Comparison of ENCODE assay signal across 21 cellular contexts in the genomic region with DNA sequence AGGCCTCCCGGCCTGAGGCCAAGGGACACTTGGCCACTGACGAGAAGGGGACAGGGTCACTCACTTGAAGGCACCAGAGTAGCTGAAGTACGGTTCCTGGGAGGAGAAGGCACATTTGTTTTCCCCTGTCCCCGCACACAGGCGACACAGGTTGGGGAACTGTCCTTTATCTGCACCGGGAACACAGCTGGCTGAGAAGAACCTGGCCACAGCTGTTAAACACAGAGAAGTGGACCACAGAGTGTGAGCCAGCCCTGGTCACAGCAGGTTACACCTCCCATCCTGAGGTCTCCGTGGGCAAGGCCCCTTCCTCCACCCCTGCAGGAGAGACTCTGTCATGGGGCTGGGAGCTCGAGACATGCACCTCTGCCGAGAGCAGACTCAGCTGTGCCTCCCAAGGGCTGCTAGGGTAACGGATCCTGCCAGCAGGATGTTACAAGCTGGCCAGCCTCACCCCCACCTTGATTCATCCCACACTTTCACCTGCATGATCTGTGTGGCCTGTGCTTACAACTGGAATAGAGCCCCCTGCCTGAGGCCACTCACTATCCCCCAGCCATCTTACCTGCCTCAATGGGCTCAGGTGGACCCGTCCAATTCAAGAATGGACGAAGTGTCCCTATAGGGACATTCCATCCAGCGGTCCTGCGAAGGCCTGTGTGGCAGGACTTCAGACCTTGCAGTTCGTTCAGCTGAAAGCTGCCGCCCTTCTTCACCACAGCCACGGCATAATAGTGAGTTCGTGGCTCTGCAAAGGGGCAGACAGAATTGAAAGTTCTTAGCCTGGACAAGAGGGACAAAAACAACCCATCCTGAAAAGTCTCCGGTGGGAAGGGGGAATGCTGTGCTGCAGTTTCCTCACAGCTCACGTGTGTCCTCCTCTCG. TPM values are rescaled to one million over a fixed set of nuclear protein-coding genes. Genes with fewer than 3 reads are reported as not detected.
DNase-seq lines count a peak whose midpoint lies in the region; ATAC-seq, FAIRE-seq and TF ChIP-seq lines count a peak whose summit lies in the region.
"Had no signal": no experiment of that assay in that cellular context is flagged by ENCODE, and none has a peak within 500 bp of the region (broad histone marks: within the 10 kb centered on the region; RNA-seq: fewer than 3 reads in every experiment).

No MANE protein-coding gene starts in this region.

- CTCF ChIA-PET in A549 (lab: Yijun Ruan, JAX): interaction anchor here (0.6 to 1.2 kb wide), 2 partner anchors 10 to 13 kb away, joined by 4 read pairs; no protein-coding TSS in a partner anchor
- CTCF ChIA-PET in HepG2 (lab: Yijun Ruan, JAX; ENCODE audit: low intra/inter-chr PET ratio, low total read pairs): no interaction called here

- H3K36me3 Mint-ChIP-seq in activated naive CD8-positive, alpha-beta T cell treated with anti-CD3 and anti-CD28 coated beads for 36 hours: no peaks in the 10 kb centered on the region
- H3K36me3 Mint-ChIP-seq: CD8-positive, alpha-beta T cell had no signal

- TF ChIP-seq POLR2A in A549 (IDR thresholded peaks at IDR 0.05; ENCODE audit: low read length) (no peak), HepG2 (IDR thresholded peaks at IDR 0.05; ENCODE audit: insufficient read depth in 1 of 2, low read depth in 2 of 2, low read length in 2 of 2) (no peak)

- FAIRE-seq in A549 (lab: Jason Lieb, UNC) (no peak), HepG2 (lab: Jason Lieb, UNC) (no peak)

- H3K27me3 ChIP-seq in BLaER1 treated with 17β-estradiol and CSF1 and Interleukin-3, amounts not matched to agents 10 nM and 100 nM: no peaks in the 10 kb centered on the region
- H3K27me3 ChIP-seq in HepG2 (ENCODE audit: control insufficient read depth in 1 of 2, insufficient read depth in 2 of 2, low read length in 2 of 2) (peaks cover 3 to 19% of the 10 kb centered on the region in 2 experiments; a peak in 3 of 5 replicates), foreskin keratinocyte (peaks cover 60% of the 10 kb centered on the region)

- no peak for DNase-seq in A549 (ENCODE audit: low read depth in 1 of 2, low spot score in 1 of 2)
- DNase-seq in coronary artery (ENCODE audit: low spot score): peak; percentile 69
- no peak for DNase-seq in HepG2 (ENCODE audit: low spot score)
- DNase-seq in activated naive CD8-positive, alpha-beta T cell treated with anti-CD3 and anti-CD28 coated beads for 36 hours: no peak
- DNase-seq in foreskin keratinocyte: no peak
- DNase-seq in NCI-H526 treated with DMSO at 0.1 percent for 48 hours (lab: John Stamatoyannopoulos, UW): no peak
- DNase-seq: GDM1, KBM-7, MM.1S, NCI-H1092, NCI-H1436, NCI-H1930, PC-9, RPMI8226, SHP77 treated with DMSO at 0.1 percent for 48 hours had no signal

- H3K4me3 Mint-ChIP-seq in activated naive CD8-positive, alpha-beta T cell treated with anti-CD3 and anti-CD28 coated beads for 36 hours: no peak overlapping the region
- H3K4me3 Mint-ChIP-seq: CD8-positive, alpha-beta T cell had no signal

- no TSS peak for BruUV-seq in HepG2 (replicated peaks; lab: Mats Ljungman, UMichigan)

- no peak for TF ChIP-seq EP300 in A549 (IDR thresholded peaks at IDR 0.05)
- no peak for TF ChIP-seq EP300 in HepG2 (IDR thresholded peaks at IDR 0.05; ENCODE audit: low read depth in 2 of 2, low read length in 2 of 2)
- no peak for TF ChIP-seq EP300 in HepG2 (CRISPR knock-in tag; IDR thresholded peaks at IDR 0.05; ENCODE audit: borderline replicate concordance)

- no peaks in the 10 kb centered on the region for H3K9me3 Mint-ChIP-seq in activated naive CD8-positive, alpha-beta T cell treated with anti-CD3 and anti-CD28 coated beads for 36 hours
- H3K9me3 Mint-ChIP-seq: CD8-positive, alpha-beta T cell had no signal

- H3K27ac ChIP-seq in A549 (no peak overlapping the region), coronary artery (no peak overlapping the region), HepG2 (ENCODE audit: extremely low read length, insufficient read depth, low read length) (no peak overlapping the region), foreskin keratinocyte (no peak overlapping the region)
- no peak overlapping the region for H3K27ac ChIP-seq in BLaER1 treated with 17β-estradiol and CSF1 and Interleukin-3, amounts not matched to agents 10 nM and 100 nM
- H3K27ac ChIP-seq: PC-9, SK-N-MC had no signal

- 60% methylated on average over 19 of the region's 21 CpGs for WGBS in A549 (ENCODE audit: missing lambda C conversion rate)
- WGBS in HepG2 (ENCODE audit: low lambda C conversion rate): 24% methylated on average over 15 of the region's 21 CpGs

- H3K36me3 ChIP-seq in BLaER1 treated with 17β-estradiol and CSF1 and Interleukin-3, amounts not matched to agents 10 nM and 100 nM: no peaks in the 10 kb centered on the region
- H3K36me3 ChIP-seq in HepG2 (replicated peaks in 1 of 2; ENCODE audit: control insufficient read depth in 1 of 2, insufficient read depth in 2 of 2, low read length in 2 of 2): no peaks in the 10 kb centered on the region

- H3K4me3 ChIP-seq in A549 (no peak overlapping the region), coronary artery (no peak overlapping the region), HepG2 (replicated peaks in 1 of 3; ENCODE audit: insufficient read depth in 1 of 3, low read depth in 2 of 3, low read length in 3 of 3) (no peak overlapping the region)
- H3K4me3 ChIP-seq in BLaER1 treated with 17β-estradiol and CSF1 and Interleukin-3, amounts not matched to agents 10 nM and 100 nM: no peak overlapping the region
- H3K4me3 ChIP-seq: PC-9, SK-N-MC had no signal

- H3K4me2 ChIP-seq in A549: no peak overlapping the region
- peak overlapping the region in 6 of 11 experiments; percentile 43 to 72 (median 64); a peak in 5 of 22 replicates for H3K4me2 ChIP-seq in BLaER1 treated with 17β-estradiol and CSF1 and Interleukin-3, amounts not matched to agents 10 nM and 100 nM
- H3K4me2 ChIP-seq in HepG2 (ENCODE audit: low read depth, low read length): no peak overlapping the region
- H3K4me2 ChIP-seq: PC-9 had no signal

- H3K4me1 ChIP-seq in A549: no peaks in the 10 kb centered on the region
- peaks cover 3 to 27% (median 21%) of the 10 kb centered on the region in 10 experiments; a peak in 18 of 20 replicates for H3K4me1 ChIP-seq in BLaER1 treated with 17β-estradiol and CSF1 and Interleukin-3, amounts not matched to agents 10 nM and 100 nM
- H3K4me1 ChIP-seq in HepG2 (ENCODE audit: insufficient read depth, low read length): no peaks in the 10 kb centered on the region
- H3K4me1 ChIP-seq in foreskin keratinocyte: no peaks in the 10 kb centered on the region

- no peaks in the 10 kb centered on the region for H4K20me1 ChIP-seq in BLaER1 treated with 17β-estradiol and CSF1 and Interleukin-3, amounts not matched to agents 10 nM and 100 nM
- no peaks in the 10 kb centered on the region for H4K20me1 ChIP-seq in HepG2 (ENCODE audit: insufficient read depth, low read length)

- no peak overlapping the region for H3K27ac Mint-ChIP-seq in activated naive CD8-positive, alpha-beta T cell treated with anti-CD3 and anti-CD28 coated beads for 36 hours
- H3K27ac Mint-ChIP-seq: CD8-positive, alpha-beta T cell had no signal

- H3K27me3 Mint-ChIP-seq in activated naive CD8-positive, alpha-beta T cell treated with anti-CD3 and anti-CD28 coated beads for 36 hours: peaks cover 14% of the 10 kb centered on the region

- in situ Hi-C loops in HepG2 (cut with HindIII; ENCODE audit: extremely low pct_ligation_motif_present, low pct_unique_long_range_greater_than_20kb): no loop called here

- no peak for TF ChIP-seq CTCF in A549 (IDR thresholded peaks at IDR 0.05)
- TF ChIP-seq CTCF in coronary artery (IDR thresholded peaks at IDR 0.05): no peak
- TF ChIP-seq CTCF in HepG2 (CRISPR knock-in tag; IDR thresholded peaks at IDR 0.05): no peak
- no peak for TF ChIP-seq CTCF in foreskin keratinocyte (conservative IDR thresholded peaks at IDR 0.05)

- intact Hi-C loops in HepG2 (cut with micrococcal nuclease; ENCODE audit: unreplicated experiment): no loop called here

- H3K4me1 Mint-ChIP-seq in activated naive CD8-positive, alpha-beta T cell treated with anti-CD3 and anti-CD28 coated beads for 36 hours: no peaks in the 10 kb centered on the region

- peak; percentile 24 to 32; a peak in 1 of 6 replicates for ATAC-seq in A549
- peak; percentile 50 for ATAC-seq in HepG2
- ATAC-seq in foreskin keratinocyte: no peak
- ATAC-seq: CD8-positive, alpha-beta T cell had no signal

- H3K9me3 ChIP-seq in A549 (no peaks in the 10 kb centered on the region), HepG2 (ENCODE audit: low read length) (0 out of 2 replicates have a peak, but pooled peaks cover 1% of the 10 kb centered on the region)
- peaks cover 0 to 7% (median 0%) of the 10 kb centered on the region in 11 experiments; a peak in 2 of 22 replicates for H3K9me3 ChIP-seq in BLaER1 treated with 17β-estradiol and CSF1 and Interleukin-3, amounts not matched to agents 10 nM and 100 nM (replicated peaks in 1 of 11)

- POLR2A ChIA-PET in A549 (lab: Yijun Ruan, JAX): no interaction called here
- POLR2A ChIA-PET in HepG2 (lab: Yijun Ruan, JAX): no interaction called here

- no peak overlapping the region for H3K9ac ChIP-seq in BLaER1 treated with 17β-estradiol and CSF1 and Interleukin-3, amounts not matched to agents 10 nM and 100 nM
- no peak overlapping the region for H3K9ac ChIP-seq in HepG2 (ENCODE audit: insufficient read depth, low read depth, low read length)

- TF ChIP-seq RAD21 in A549 (conservative IDR thresholded peaks at IDR 0.05 in 1 of 2, IDR thresholded peaks at IDR 0.05 in 1 of 2) (no peak), HepG2 (CRISPR knock-in tag; IDR thresholded peaks at IDR 0.05) (no peak)

- no peaks in the 10 kb centered on the region for H3K79me2 ChIP-seq in HepG2 (ENCODE audit: insufficient read depth, low read length)

- H2AFZ ChIP-seq in HepG2 (ENCODE audit: low read length): no peak overlapping the region
- H2AFZ ChIP-seq: PC-9 had no signal

RNA-seq across cellular contexts. Expression of a gene that starts 9.2 kb away (rescaled TPM):
- not detected in 2 replicates for polyA plus RNA-seq in A549 (2011; rRNA removed)
- not detected in 2 replicates for polyA plus RNA-seq in A549 (2012; cell fraction: cytosol; rRNA removed)
- polyA plus RNA-seq in A549 (2012; cell fraction: nucleus; rRNA removed): not detected in 2 replicates
- polyA plus RNA-seq in A549 (2017; fragmentation: RNase III; extraction: RNeasy Plus Mini Kit Qiagen cat#74134 plus additional on column Dnase treatment): not detected in 3 replicates
- polyA minus RNA-seq in A549 (2011; rRNA and poly(A)+ RNA removed): not detected in 2 replicates
- total RNA-seq in HepG2 (2016; rRNA removed; fragmentation: Illumina TruSeq; extraction: Trizol): not detected in 2 replicates
- total RNA-seq in HepG2 (2016; cell fraction: cytosol; rRNA removed; fragmentation: Illumina TruSeq; extraction: Trizol; ENCODE audit: low read depth): not detected in 2 replicates
- not detected in 2 replicates for total RNA-seq in HepG2 (2016; cell fraction: insoluble cytoplasmic fraction; rRNA removed; fragmentation: Illumina TruSeq; extraction: Trizol)
- not detected in 2 replicates for total RNA-seq in HepG2 (2016; cell fraction: membrane; rRNA removed; fragmentation: Illumina TruSeq; extraction: Trizol)
- not detected in 2 replicates for total RNA-seq in HepG2 (2016; cell fraction: nucleus; rRNA removed; fragmentation: Illumina TruSeq; extraction: Trizol)
- polyA plus RNA-seq in HepG2 (2011; rRNA removed): not detected in 2 replicates
- not detected in 2 replicates for polyA plus RNA-seq in HepG2 (2011; cell fraction: cytosol; rRNA removed)
- polyA plus RNA-seq in HepG2 (2011; cell fraction: nucleus; rRNA removed): not detected in 2 replicates
- not detected in 2 replicates for polyA plus RNA-seq in HepG2 (2012)
- polyA plus RNA-seq in HepG2 (2016; cell fraction: cytosol; fragmentation: Illumina TruSeq; extraction: Trizol; ENCODE audit: low read depth): not detected in 2 replicates
- not detected in 2 replicates for polyA plus RNA-seq in HepG2 (2016; cell fraction: insoluble cytoplasmic fraction; fragmentation: Illumina TruSeq; extraction: Trizol; ENCODE audit: low read depth)
- not detected in 2 replicates for polyA plus RNA-seq in HepG2 (2016; cell fraction: membrane; fragmentation: Illumina TruSeq; extraction: Trizol; ENCODE audit: low read depth)
- polyA plus RNA-seq in HepG2 (2016; cell fraction: nucleus; fragmentation: Illumina TruSeq; extraction: Trizol; ENCODE audit: insufficient read depth, low read depth): not detected in 2 replicates
- polyA minus RNA-seq in HepG2 (2011; rRNA and poly(A)+ RNA removed; ENCODE audit: low replicate concordance): not detected in 2 replicates
- polyA minus RNA-seq in HepG2 (2011; cell fraction: cytosol; rRNA and poly(A)+ RNA removed): not detected in 2 replicates
- not detected in 2 replicates for polyA minus RNA-seq in HepG2 (2011; cell fraction: nucleus; rRNA and poly(A)+ RNA removed)
- total RNA-seq in activated naive CD8-positive, alpha-beta T cell treated with anti-CD3 and anti-CD28 coated beads for 36 hours: not detected
- not detected in 2 replicates for total RNA-seq in foreskin keratinocyte
- not detected in 2 replicates for polyA plus RNA-seq in foreskin keratinocyte
- total RNA-seq: CD8-positive, alpha-beta T cell; H4; NCI-H460; PC-9 had no signal
- polyA plus RNA-seq: BJ had no signal

RNA-seq across cellular contexts. Expression of a gene that starts 42.3 kb away (rescaled TPM):
- polyA plus RNA-seq in A549 (2011; rRNA removed) (not detected in 2 replicates), A549 (2017; fragmentation: RNase III; extraction: RNeasy Plus Mini Kit Qiagen cat#74134 plus additional on column Dnase treatment) (not detected in 3 replicates), HepG2 (2011; rRNA removed) (not detected in 2 replicates), foreskin keratinocyte (not detected in 2 replicates)
- polyA plus RNA-seq in A549 (2012; cell fraction: cytosol; rRNA removed): not detected in 2 replicates
- polyA plus RNA-seq in A549 (2012; cell fraction: nucleus; rRNA removed): not detected in 2 replicates
- not detected in 2 replicates for polyA minus RNA-seq in A549 (2011; rRNA and poly(A)+ RNA removed)
- total RNA-seq in HepG2 (2016; rRNA removed; fragmentation: Illumina TruSeq; extraction: Trizol) (0.09 TPM in 1 of 2 replicates, not detected in the other), foreskin keratinocyte (not detected in 2 replicates)
- not detected in 2 replicates for total RNA-seq in HepG2 (2016; cell fraction: cytosol; rRNA removed; fragmentation: Illumina TruSeq; extraction: Trizol; ENCODE audit: low read depth)
- not detected in 2 replicates for total RNA-seq in HepG2 (2016; cell fraction: insoluble cytoplasmic fraction; rRNA removed; fragmentation: Illumina TruSeq; extraction: Trizol)
- total RNA-seq in HepG2 (2016; cell fraction: membrane; rRNA removed; fragmentation: Illumina TruSeq; extraction: Trizol): not detected in 2 replicates
- not detected in 2 replicates for total RNA-seq in HepG2 (2016; cell fraction: nucleus; rRNA removed; fragmentation: Illumina TruSeq; extraction: Trizol)
- 0.05 and 0.06 TPM in 2 replicates for polyA plus RNA-seq in HepG2 (2011; cell fraction: cytosol; rRNA removed)
- not detected in 2 replicates for polyA plus RNA-seq in HepG2 (2011; cell fraction: nucleus; rRNA removed)
- 0.13 TPM in 1 of 2 replicates, not detected in the other for polyA plus RNA-seq in HepG2 (2012)
- not detected in 2 replicates for polyA plus RNA-seq in HepG2 (2016; cell fraction: cytosol; fragmentation: Illumina TruSeq; extraction: Trizol; ENCODE audit: low read depth)
- polyA plus RNA-seq in HepG2 (2016; cell fraction: insoluble cytoplasmic fraction; fragmentation: Illumina TruSeq; extraction: Trizol; ENCODE audit: low read depth): not detected in 2 replicates
- not detected in 2 replicates for polyA plus RNA-seq in HepG2 (2016; cell fraction: membrane; fragmentation: Illumina TruSeq; extraction: Trizol; ENCODE audit: low read depth)
- polyA plus RNA-seq in HepG2 (2016; cell fraction: nucleus; fragmentation: Illumina TruSeq; extraction: Trizol; ENCODE audit: insufficient read depth, low read depth): not detected in 2 replicates
- polyA minus RNA-seq in HepG2 (2011; rRNA and poly(A)+ RNA removed; ENCODE audit: low replicate concordance): not detected in 2 replicates
- polyA minus RNA-seq in HepG2 (2011; cell fraction: cytosol; rRNA and poly(A)+ RNA removed): not detected in 2 replicates
- not detected in 2 replicates for polyA minus RNA-seq in HepG2 (2011; cell fraction: nucleus; rRNA and poly(A)+ RNA removed)
- total RNA-seq in activated naive CD8-positive, alpha-beta T cell treated with anti-CD3 and anti-CD28 coated beads for 36 hours: not detected
- total RNA-seq: CD8-positive, alpha-beta T cell; NCI-H460; PC-9 had no signal
- polyA plus RNA-seq: BJ had no signal

RNA-seq across cellular contexts. Expression of a gene that starts 48.4 kb away (rescaled TPM):
- not detected in 2 replicates for polyA plus RNA-seq in A549 (2011; rRNA removed)
- 0.01 TPM in 1 of 2 replicates, not detected in the other for polyA plus RNA-seq in A549 (2012; cell fraction: cytosol; rRNA removed)
- polyA plus RNA-seq in A549 (2012; cell fraction: nucleus; rRNA removed): not detected in 2 replicates
- polyA plus RNA-seq in A549 (2017; fragmentation: RNase III; extraction: RNeasy Plus Mini Kit Qiagen cat#74134 plus additional on column Dnase treatment): not detected in 3 replicates
- polyA minus RNA-seq in A549 (2011; rRNA and poly(A)+ RNA removed): not detected in 2 replicates
- not detected in 2 replicates for total RNA-seq in HepG2 (2016; rRNA removed; fragmentation: Illumina TruSeq; extraction: Trizol)
- not detected in 2 replicates for total RNA-seq in HepG2 (2016; cell fraction: cytosol; rRNA removed; fragmentation: Illumina TruSeq; extraction: Trizol; ENCODE audit: low read depth)
- total RNA-seq in HepG2 (2016; cell fraction: insoluble cytoplasmic fraction; rRNA removed; fragmentation: Illumina TruSeq; extraction: Trizol): not detected in 2 replicates
- not detected in 2 replicates for total RNA-seq in HepG2 (2016; cell fraction: membrane; rRNA removed; fragmentation: Illumina TruSeq; extraction: Trizol)
- not detected in 2 replicates for total RNA-seq in HepG2 (2016; cell fraction: nucleus; rRNA removed; fragmentation: Illumina TruSeq; extraction: Trizol)
- not detected in 2 replicates for polyA plus RNA-seq in HepG2 (2011; rRNA removed)
- polyA plus RNA-seq in HepG2 (2011; cell fraction: cytosol; rRNA removed): not detected in 2 replicates
- polyA plus RNA-seq in HepG2 (2011; cell fraction: nucleus; rRNA removed): not detected in 2 replicates
- not detected in 2 replicates for polyA plus RNA-seq in HepG2 (2012)
- not detected in 2 replicates for polyA plus RNA-seq in HepG2 (2016; cell fraction: cytosol; fragmentation: Illumina TruSeq; extraction: Trizol; ENCODE audit: low read depth)
- not detected in 2 replicates for polyA plus RNA-seq in HepG2 (2016; cell fraction: insoluble cytoplasmic fraction; fragmentation: Illumina TruSeq; extraction: Trizol; ENCODE audit: low read depth)
- not detected in 2 replicates for polyA plus RNA-seq in HepG2 (2016; cell fraction: membrane; fragmentation: Illumina TruSeq; extraction: Trizol; ENCODE audit: low read depth)
- polyA plus RNA-seq in HepG2 (2016; cell fraction: nucleus; fragmentation: Illumina TruSeq; extraction: Trizol; ENCODE audit: insufficient read depth, low read depth): not detected in 2 replicates
- 1.0 and 3.6 TPM in 2 replicates for polyA minus RNA-seq in HepG2 (2011; rRNA and poly(A)+ RNA removed; ENCODE audit: low replicate concordance)
- not detected in 2 replicates for polyA minus RNA-seq in HepG2 (2011; cell fraction: cytosol; rRNA and poly(A)+ RNA removed)
- polyA minus RNA-seq in HepG2 (2011; cell fraction: nucleus; rRNA and poly(A)+ RNA removed): not detected in 2 replicates
- 1 to 10 TPM; 3.1 to 3.4 TPM for total RNA-seq in activated naive CD8-positive, alpha-beta T cell treated with anti-CD3 and anti-CD28 coated beads for 36 hours
- total RNA-seq in foreskin keratinocyte: not detected in 2 replicates
- polyA plus RNA-seq in foreskin keratinocyte: not detected in 2 replicates
- total RNA-seq: NCI-H460 had no signal
- polyA plus RNA-seq: BJ had no signal

Comparison
In these comparisons a context has a peak if more than half of its experiments do, and no peak if none do; other contexts are left out.
1. H3K4me2 ChIP-seq: peak in BLaER1 treated with 17β-estradiol and CSF1 and Interleukin-3, amounts not matched to agents 10 nM and 100 nM (6 of 11); none in A549 (single experiment) and HepG2 (single experiment).